In the genomic region with DNA sequence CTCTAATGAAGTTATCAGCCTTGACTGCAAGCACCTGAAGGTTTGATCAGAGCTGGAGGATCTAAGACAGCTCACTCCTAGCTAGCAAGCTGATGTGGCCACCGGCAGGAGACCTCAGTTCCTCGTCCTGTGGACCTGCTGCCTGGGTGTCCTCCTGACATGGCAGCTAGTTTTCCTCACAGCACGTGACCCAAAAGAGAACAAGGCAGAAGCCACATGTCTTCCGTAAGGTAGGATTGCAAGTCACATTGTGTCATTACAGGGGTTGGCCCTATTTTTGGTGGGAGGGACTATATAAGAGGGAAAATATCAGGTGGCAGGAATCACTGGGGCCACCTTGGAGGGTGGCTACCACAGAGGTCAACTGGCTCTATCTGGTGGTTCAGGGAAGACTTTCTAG, we compare ENCODE assay signal across 2 cellular contexts.
A peak's percentile ranks its signal among the peaks of the same experiment; 100 is the strongest.
TF ChIP-seq lines count a peak whose summit lies in the region.

No MANE protein-coding gene starts in this region.

TF ChIP-seq in HepG2, 621 proteins besides CTCF, POLR2A, EP300 and RAD21:
- no peak for TF ChIP-seq MTA3 (CRISPR knock-in tag; IDR thresholded peaks at IDR 0.05)
- no peak for TF ChIP-seq NR2C2 (CRISPR knock-in tag; IDR thresholded peaks at IDR 0.05; ENCODE audit: borderline replicate concordance)
- TF ChIP-seq, protein P1, sequence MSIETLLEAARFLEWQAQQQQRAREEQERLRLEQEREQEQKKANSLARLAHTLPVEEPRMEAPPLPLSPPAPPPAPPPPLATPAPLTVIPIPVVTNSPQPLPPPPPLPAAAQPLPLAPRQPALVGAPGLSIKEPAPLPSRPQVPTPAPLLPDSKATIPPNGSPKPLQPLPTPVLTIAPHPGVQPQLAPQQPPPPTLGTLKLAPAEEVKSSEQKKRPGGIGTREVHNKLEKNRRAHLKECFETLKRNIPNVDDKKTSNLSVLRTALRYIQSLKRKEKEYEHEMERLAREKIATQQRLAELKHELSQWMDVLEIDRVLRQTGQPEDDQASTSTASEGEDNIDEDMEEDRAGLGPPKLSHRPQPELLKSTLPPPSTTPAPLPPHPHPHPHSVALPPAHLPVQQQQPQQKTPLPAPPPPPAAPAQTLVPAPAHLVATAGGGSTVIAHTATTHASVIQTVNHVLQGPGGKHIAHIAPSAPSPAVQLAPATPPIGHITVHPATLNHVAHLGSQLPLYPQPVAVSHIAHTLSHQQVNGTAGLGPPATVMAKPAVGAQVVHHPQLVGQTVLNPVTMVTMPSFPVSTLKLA (IDR thresholded peaks at IDR 0.05) = peak; percentile 98
- TF ChIP-seq CAMTA2 (CRISPR knock-in tag; IDR thresholded peaks at IDR 0.05; ENCODE audit: borderline replicate concordance) = no peak
- TF ChIP-seq MLXIP (CRISPR knock-in tag; IDR thresholded peaks at IDR 0.05; ENCODE audit: borderline replicate concordance) = no peak
- TF ChIP-seq ZFP37 (CRISPR knock-in tag; IDR thresholded peaks at IDR 0.05; ENCODE audit: borderline replicate concordance) = no peak
- TF ChIP-seq NFKBIZ (CRISPR knock-in tag; IDR thresholded peaks at IDR 0.05) = no peak

TF ChIP-seq in K562, 482 proteins besides CTCF, POLR2A, EP300 and RAD21:
- TF ChIP-seq BMI1 (IDR thresholded peaks at IDR 0.05; ENCODE audit: low read length) = no peak
- TF ChIP-seq, protein P2, sequence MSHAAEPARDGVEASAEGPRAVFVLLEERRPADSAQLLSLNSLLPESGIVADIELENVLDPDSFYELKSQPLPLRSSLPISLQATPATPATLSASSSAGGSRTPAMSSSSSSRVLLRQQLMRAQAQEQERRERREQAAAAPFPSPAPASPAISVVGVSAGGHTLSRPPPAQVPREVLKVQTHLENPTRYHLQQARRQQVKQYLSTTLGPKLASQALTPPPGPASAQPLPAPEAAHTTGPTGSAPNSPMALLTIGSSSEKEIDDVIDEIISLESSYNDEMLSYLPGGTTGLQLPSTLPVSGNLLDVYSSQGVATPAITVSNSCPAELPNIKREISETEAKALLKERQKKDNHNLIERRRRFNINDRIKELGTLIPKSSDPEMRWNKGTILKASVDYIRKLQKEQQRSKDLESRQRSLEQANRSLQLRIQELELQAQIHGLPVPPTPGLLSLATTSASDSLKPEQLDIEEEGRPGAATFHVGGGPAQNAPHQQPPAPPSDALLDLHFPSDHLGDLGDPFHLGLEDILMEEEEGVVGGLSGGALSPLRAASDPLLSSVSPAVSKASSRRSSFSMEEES (CRISPR knock-in tag; IDR thresholded peaks at IDR 0.05) = peak; percentile 11
